19 cellular contexts compared by ENCODE assay signal in the genomic region with DNA sequence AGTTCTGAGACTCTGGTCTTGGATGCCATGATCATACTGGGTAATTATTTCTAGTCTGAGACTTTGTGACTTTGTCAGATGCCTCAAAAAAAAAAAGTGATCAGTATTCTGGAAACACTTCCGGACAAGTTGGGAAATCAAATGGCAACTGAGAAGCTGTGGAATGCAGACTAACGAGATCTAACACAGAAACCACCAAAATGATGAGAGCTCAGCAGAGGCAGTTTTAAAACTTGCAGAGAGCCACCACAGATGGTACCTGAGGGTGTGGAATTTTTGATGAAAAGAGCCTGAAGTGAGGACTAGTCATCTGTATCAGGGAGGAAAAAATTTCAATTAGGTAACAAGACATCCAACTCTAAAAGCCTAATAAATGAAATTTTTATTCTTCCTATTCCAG. TPM values are rescaled to one million over a fixed set of nuclear protein-coding genes. Genes with fewer than 3 reads are reported as not detected.
DNase-seq lines count a peak whose midpoint lies in the region; TF ChIP-seq lines count a peak whose summit lies in the region.
"Had no signal": no experiment of that assay in that cellular context is flagged by ENCODE, and none has a peak within 500 bp of the region (broad histone marks: within the 10 kb centered on the region; RNA-seq: fewer than 3 reads in every experiment).

No MANE protein-coding gene starts in this region.

- H3K36me3 Mint-ChIP-seq in Caco-2 (ENCODE audit: insufficient read depth, unreplicated experiment), result peaks cover 62% of the 10 kb centered on the region

- no peaks in the 10 kb centered on the region for H3K9me3 Mint-ChIP-seq in Caco-2 (ENCODE audit: unreplicated experiment)
- H3K9me3 Mint-ChIP-seq: CD4-positive, CD25-positive, alpha-beta regulatory T cell had no signal

- H3K36me3 ChIP-seq in Caco-2 (ENCODE audit: control insufficient read depth, insufficient read depth, low read length), result no peaks in the 10 kb centered on the region; the same call in none of the 2 replicates
- H3K36me3 ChIP-seq in PC-9 (ENCODE audit: low read depth), result peaks cover 47% of the 10 kb centered on the region
- no peaks in the 10 kb centered on the region for H3K36me3 ChIP-seq in parathyroid adenoma (ENCODE audit: control insufficient read depth, insufficient read depth, low read length)

- no peaks in the 10 kb centered on the region for H3K27me3 ChIP-seq in Caco-2 (replicated peaks; ENCODE audit: control insufficient read depth, insufficient read depth, low read length)
- H3K27me3 ChIP-seq in PC-9 (ENCODE audit: insufficient read depth, low read depth), result no peaks in the 10 kb centered on the region
- H3K27me3 ChIP-seq in parathyroid adenoma (ENCODE audit: control insufficient read depth, insufficient read depth, low read length), result no peaks in the 10 kb centered on the region
- H3K27me3 ChIP-seq: SJSA1 had no signal

- H3K4me3 Mint-ChIP-seq in Caco-2 (ENCODE audit: unreplicated experiment), result no peak overlapping the region
- H3K4me3 Mint-ChIP-seq: CD4-positive, CD25-positive, alpha-beta regulatory T cell had no signal

- POLR2A ChIA-PET in Caco-2 (lab: Charles Lee), result no interaction called here
- POLR2A ChIA-PET in PC-9 (lab: Charles Lee; ENCODE audit: unreplicated experiment), result interaction anchor here (0.5 kb wide), 1 partner anchor 589 kb away, joined by 22 read pairs; no protein-coding TSS in a partner anchor

- no peak overlapping the region for H2AFZ ChIP-seq in PC-9
- no peak overlapping the region for H2AFZ ChIP-seq in parathyroid adenoma

- in situ Hi-C loops in G401 (cut with HindIII; ENCODE audit: low sequenced_read_pairs) (no loop called here), GM13976 (cut with MboI; ENCODE audit: low sequenced_read_pairs, unreplicated experiment) (no loop called here)

- no peaks in the 10 kb centered on the region for H3K9me2 ChIP-seq in PC-9 (ENCODE audit: insufficient read depth)

- CTCF ChIA-PET in Caco-2 (lab: Charles Lee) (no interaction called here), PC-9 (lab: Charles Lee) (interaction anchor here (0.7 kb wide), 2 partner anchors 23 to 97 kb away, joined by 3 read pairs; no protein-coding TSS in a partner anchor)

- peaks cover 39% of the 10 kb centered on the region for H3F3A ChIP-seq in PC-9 (ENCODE audit: insufficient read depth, low read depth)

- H3K9ac ChIP-seq in parathyroid adenoma, result no peak overlapping the region

- H3K9me3 ChIP-seq in Caco-2 (no peaks in the 10 kb centered on the region), PC-9 (ENCODE audit: insufficient read depth, low read depth) (no peaks in the 10 kb centered on the region), parathyroid adenoma (ENCODE audit: control insufficient read depth, low read length) (no peaks in the 10 kb centered on the region)
- H3K9me3 ChIP-seq: SJSA1 had no signal

- no peaks in the 10 kb centered on the region for H3K4me1 Mint-ChIP-seq in Caco-2 (ENCODE audit: low read depth, unreplicated experiment)

- DNase-seq in Caco-2 (no peak), PC-9 (peak; percentile 26 to 80), epithelial cell of esophagus (ENCODE audit: low read depth) (peak; percentile 78), G401 (ENCODE audit: low spot score) (no peak), NOMO-1 treated with DMSO at 0.1 percent for 48 hours (lab: John Stamatoyannopoulos, UW; ENCODE audit: unreplicated experiment) (no peak), GM13976 (ENCODE audit: low spot score) (no peak), midbrain (lab: John Stamatoyannopoulos, UW) (no peak)
- DNase-seq: Calu3; CD4-positive, CD25-positive, alpha-beta regulatory T cell; DMS79; GF-D8; H7; Kasumi-1; NCI-H1417; NCI-H2029; NCI-H2171 treated with DMSO at 0.1 percent for 48 hours; NCI-H82 had no signal

- H3K27ac Mint-ChIP-seq in Caco-2 (ENCODE audit: unreplicated experiment), result no peak overlapping the region

- BruUV-seq in Caco-2 (replicated peaks; lab: Mats Ljungman, UMichigan) (TSS peak; percentile 59), PC-9 (replicated peaks; lab: Mats Ljungman, UMichigan) (no TSS peak)

- H3K27me3 Mint-ChIP-seq in Caco-2 (ENCODE audit: insufficient read depth, unreplicated experiment), result no peaks in the 10 kb centered on the region
- H3K27me3 Mint-ChIP-seq: CD4-positive, CD25-positive, alpha-beta regulatory T cell had no signal

- intact Hi-C loops in Caco-2 (cut with micrococcal nuclease; ENCODE audit: unreplicated experiment) (no loop called here), PC-9 (cut with micrococcal nuclease; ENCODE audit: unreplicated experiment) (no loop called here)

- no peak overlapping the region for H3K4me3 ChIP-seq in Caco-2 (ENCODE audit: low read depth, low read length)
- H3K4me3 ChIP-seq in PC-9, result no peak overlapping the region
- no peak overlapping the region for H3K4me3 ChIP-seq in epithelial cell of esophagus (ENCODE audit: low read length)
- H3K4me3 ChIP-seq in parathyroid adenoma (ENCODE audit: low read depth, low read length), result no peak overlapping the region
- H3K4me3 ChIP-seq: SJSA1 had no signal

- H3K27ac ChIP-seq in PC-9, result peak overlapping the region; percentile 35
- H3K27ac ChIP-seq in parathyroid adenoma, result peak overlapping the region; percentile 22
- H3K27ac ChIP-seq: SJSA1 had no signal

- H3K79me2 ChIP-seq in PC-9 (ENCODE audit: low read depth) (no peaks in the 10 kb centered on the region), parathyroid adenoma (no peaks in the 10 kb centered on the region)

- no peak for TF ChIP-seq CTCF in Caco-2 (IDR thresholded peaks at IDR 0.05; ENCODE audit: insufficient read depth in 1 of 2, low read depth in 1 of 2, low read length in 1 of 2, severe bottlenecking in 1 of 2, unreplicated experiment in 1 of 2)
- TF ChIP-seq CTCF in PC-9 (conservative IDR thresholded peaks at IDR 0.05), result no peak
- TF ChIP-seq CTCF in epithelial cell of esophagus (IDR thresholded peaks at IDR 0.05; ENCODE audit: insufficient read depth, low read depth, low read length, missing control alignments), result no peak
- no peak for TF ChIP-seq CTCF in parathyroid adenoma (IDR thresholded peaks at IDR 0.05)
- no peak for TF ChIP-seq CTCF in GM13976 (IDR thresholded peaks at IDR 0.05; ENCODE audit: borderline replicate concordance, control extremely low read depth, extremely low read depth, insufficient read depth, missing control alignments)

- H4K20me1 ChIP-seq in PC-9 (ENCODE audit: insufficient read depth), result peaks cover 11% of the 10 kb centered on the region; the same call in 1 of the 2 replicates

- H3K4me1 ChIP-seq in Caco-2 (no peaks in the 10 kb centered on the region), PC-9 (replicated peaks; ENCODE audit: insufficient read depth) (peaks cover 21% of the 10 kb centered on the region), parathyroid adenoma (peaks cover 5% of the 10 kb centered on the region)

- peak overlapping the region; percentile 9; the same call in 1 of the 2 replicates for H3K4me2 ChIP-seq in PC-9
- H3K4me2 ChIP-seq in parathyroid adenoma (ENCODE audit: low read length), result peak overlapping the region; percentile 29

RNA-seq across cellular contexts. Expression of a gene that starts 5.5 kb away (rescaled TPM):
- total RNA-seq in Caco-2 (2022), result 3.9 and 4.2 TPM in 2 replicates
- total RNA-seq in PC-9 (2021), result 1.8 and 3.7 TPM in 2 replicates
- total RNA-seq in G401 (2014; rRNA removed; shearing (Covaris generic)), result not detected in 2 replicates

Comparison
In these comparisons a context has a peak if more than half of its experiments do, and no peak if none do; other contexts are left out.
1. DNase-seq: peak in PC-9 (2 of 2) and epithelial cell of esophagus (single experiment); none in Caco-2 (0 of 2), G401 (single experiment), NOMO-1 treated with DMSO at 0.1 percent for 48 hours (single experiment), GM13976 (single experiment) and midbrain (single experiment).